Comparison of ENCODE assay signal across 8 cellular contexts in genomic region chr22:50600541-50600940, GRCh38. TPM values are rescaled to one million over a fixed set of nuclear protein-coding genes. Genes with fewer than 3 reads are reported as not detected.
DNase-seq lines count a peak whose midpoint lies in the region; ATAC-seq and TF ChIP-seq lines count a peak whose summit lies in the region.

TSS of gene MAPK8IP2 (plus strand) at chr22:50600793. CDS start at chr22:50600819, 26 bp downstream.

- H3K4me3 Mint-ChIP-seq in activated CD4-positive, alpha-beta T cell treated with anti-CD3 and anti-CD28 coated beads, Interleukin-2, amount 10 ng/mL, durations not matched to agents 7 days and 5 days, result peak within 1 kb of the TSS; percentile 58

- peaks cover 43% of the 10 kb centered on the region for H3K36me3 ChIP-seq in WERI-Rb-1
- peaks cover 0 to 3% (median 0%) of the 10 kb centered on the region in 9 donors for H3K36me3 ChIP-seq in heart right ventricle
- H3K36me3 ChIP-seq in smooth muscle cell (ENCODE audit: low read depth), result no peaks in the 10 kb centered on the region

- H3K27me3 Mint-ChIP-seq in activated CD4-positive, alpha-beta T cell treated with anti-CD3 and anti-CD28 coated beads, Interleukin-2, amount 10 ng/mL, durations not matched to agents 7 days and 5 days, result peaks cover 37% of the 10 kb centered on the region

- no peaks in the 10 kb centered on the region for H3F3A ChIP-seq in smooth muscle cell (ENCODE audit: low read depth)

- H3K27ac ChIP-seq in WERI-Rb-1 (peak within 1 kb of the TSS; percentile 88), heart right ventricle (no peak within 1 kb of the TSS), smooth muscle cell (ENCODE audit: low read depth) (no peak within 1 kb of the TSS)

- H2AFZ ChIP-seq in smooth muscle cell (ENCODE audit: low read depth), result no peak within 1 kb of the TSS

- peak within 1 kb of the TSS; percentile 88 for H3K4me2 ChIP-seq in smooth muscle cell

- DNase-seq in activated CD4-positive, alpha-beta T cell treated with anti-CD3 and anti-CD28 coated beads, Interleukin-2, amount 10 ng/mL, durations not matched to agents 7 days and 5 days, result no peak
- DNase-seq in activated CD4-positive, alpha-beta T cell treated with anti-CD3 and anti-CD28 coated beads for 1 hour, result no peak
- DNase-seq in WERI-Rb-1 (peak; percentile 77), heart right ventricle (no peak), smooth muscle cell (lab: John Stamatoyannopoulos, UW; ENCODE audit: unreplicated experiment) (no peak), NOMO-1 (lab: John Stamatoyannopoulos, UW; ENCODE audit: unreplicated experiment in 2 of 2) (no peak)

- WGBS in heart right ventricle, 2 donors, result 1 to 3% methylated on average over 6 to 58 of the region's 62 CpGs
- WGBS in smooth muscle cell (ENCODE audit: low lambda C conversion rate), result no CpG with 5 or more reads among the region's 62 CpGs

- peaks cover 3% of the 10 kb centered on the region for H3K36me3 Mint-ChIP-seq in activated CD4-positive, alpha-beta T cell treated with anti-CD3 and anti-CD28 coated beads, Interleukin-2, amount 10 ng/mL, durations not matched to agents 7 days and 5 days (ENCODE audit: low read depth)

- H3K4me3 ChIP-seq in WERI-Rb-1 (ENCODE audit: low read depth, low read length) (peak within 1 kb of the TSS; percentile 89), heart right ventricle (peak within 1 kb of the TSS in 9 of 10 donors; percentile 28 to 53 (median 40)), smooth muscle cell (peak within 1 kb of the TSS; percentile 39)

- H3K4me1 ChIP-seq in heart right ventricle, result peaks cover 0 to 14% (median 5%) of the 10 kb centered on the region in 9 donors
- peaks cover 5% of the 10 kb centered on the region for H3K4me1 ChIP-seq in smooth muscle cell (ENCODE audit: low read depth)

- CTCF ChIA-PET in activated CD4-positive, alpha-beta T cell treated with anti-CD3 and anti-CD28 coated beads, Interleukin-2, amount 10 ng/mL, durations not matched to agents 7 days and 5 days (lab: Charles Lee), result interaction anchor here (1.4 kb wide), 1 partner anchor 11 kb away, joined by 4 read pairs; no protein-coding TSS in a partner anchor

- peak in 1 of 8 donors; percentile 30 for ATAC-seq in heart right ventricle
- ATAC-seq in HG03045 (IDR thresholded peaks at IDR 0.05; ENCODE audit: unreplicated experiment), result no peak
- ATAC-seq in GM19463 (IDR thresholded peaks at IDR 0.05; ENCODE audit: unreplicated experiment), result no peak

- peaks cover 12% of the 10 kb centered on the region for H3K4me1 Mint-ChIP-seq in activated CD4-positive, alpha-beta T cell treated with anti-CD3 and anti-CD28 coated beads, Interleukin-2, amount 10 ng/mL, durations not matched to agents 7 days and 5 days

- POLR2A ChIA-PET in activated CD4-positive, alpha-beta T cell treated with anti-CD3 and anti-CD28 coated beads, Interleukin-2, amount 10 ng/mL, durations not matched to agents 7 days and 5 days (lab: Charles Lee), result no interaction called here

- no peak within 1 kb of the TSS for H3K9ac ChIP-seq in smooth muscle cell (ENCODE audit: low read depth)

- H3K27ac Mint-ChIP-seq in activated CD4-positive, alpha-beta T cell treated with anti-CD3 and anti-CD28 coated beads, Interleukin-2, amount 10 ng/mL, durations not matched to agents 7 days and 5 days, result no peak within 1 kb of the TSS

- intact Hi-C loops in heart right ventricle (cut with DNase I), result no loop called here

- H3K9me3 Mint-ChIP-seq in activated CD4-positive, alpha-beta T cell treated with anti-CD3 and anti-CD28 coated beads, Interleukin-2, amount 10 ng/mL, durations not matched to agents 7 days and 5 days, result no peaks in the 10 kb centered on the region

- H3K79me2 ChIP-seq in smooth muscle cell (ENCODE audit: low read depth), result no peaks in the 10 kb centered on the region

- no peak for TF ChIP-seq CTCF in WERI-Rb-1 (IDR thresholded peaks at IDR 0.05; ENCODE audit: low read depth, low read length)
- no peak for TF ChIP-seq CTCF in heart right ventricle (IDR thresholded peaks at IDR 0.05)
- TF ChIP-seq CTCF in smooth muscle cell (IDR thresholded peaks at IDR 0.05; ENCODE audit: borderline replicate concordance, insufficient read depth, poor library complexity, severe bottlenecking), result no peak

- no peaks in the 10 kb centered on the region for H4K20me1 ChIP-seq in smooth muscle cell (ENCODE audit: low read depth)

- H3K9me3 ChIP-seq in WERI-Rb-1 (ENCODE audit: severe bottlenecking) (no peaks in the 10 kb centered on the region), heart right ventricle (no peaks in the 10 kb centered on the region), smooth muscle cell (replicated peaks; ENCODE audit: low read depth) (no peaks in the 10 kb centered on the region)

- H3K27me3 ChIP-seq in WERI-Rb-1 (ENCODE audit: insufficient read depth, low read depth, severe bottlenecking) (no peaks in the 10 kb centered on the region), heart right ventricle (peaks cover 5 to 77% (median 61%) of the 10 kb centered on the region in 7 donors), smooth muscle cell (ENCODE audit: low read depth) (peaks cover 51% of the 10 kb centered on the region)

RNA-seq across cellular contexts. Expression of gene MAPK8IP2, which starts in this region (rescaled TPM):
- total RNA-seq in activated CD4-positive, alpha-beta T cell treated with anti-CD3 and anti-CD28 coated beads, Interleukin-2, amount 10 ng/mL, durations not matched to agents 7 days and 5 days, result under 1 TPM; 0.29 to 0.37 TPM
- total RNA-seq in heart right ventricle (under 1 TPM; 0.08 to 0.52 (median 0.27) TPM), smooth muscle cell (0.63 TPM in 2 replicates)
- polyA plus RNA-seq in heart right ventricle (under 1 TPM; 0.22 to 0.49 TPM), smooth muscle cell (1.2 and 1.5 TPM in 2 replicates)

Comparison
In these comparisons a context has a peak if more than half of its experiments do, and no peak if none do; other contexts are left out.
1. H3K4me3 ChIP-seq: peak in every context shown above with its lines; median percentile 89 in WERI-Rb-1; 40 in heart right ventricle; 39 in smooth muscle cell.